In genomic region chr20:47009784-47010183, GRCh38 we compare ENCODE assay signal across 3 cellular contexts.
A peak's percentile ranks its signal among the peaks of the same experiment; 100 is the strongest.
TF ChIP-seq lines count a peak whose summit lies in the region.

No MANE protein-coding gene starts in this region.

TF ChIP-seq in A549, 52 proteins besides CTCF, POLR2A, EP300 and RAD21:
- no peak for TF ChIP-seq RCOR1 (IDR thresholded peaks at IDR 0.05; ENCODE audit: low read depth, low read length)
- TF ChIP-seq MAZ (IDR thresholded peaks at IDR 0.05; ENCODE audit: borderline replicate concordance, low read depth, low read length): no peak
- no peak for TF ChIP-seq FOXS1 (CRISPR knock-in tag; IDR thresholded peaks at IDR 0.05)
- TF ChIP-seq EHF (CRISPR knock-in tag; IDR thresholded peaks at IDR 0.05): no peak
- no peak for TF ChIP-seq JUN (IDR thresholded peaks at IDR 0.05)
- no peak for TF ChIP-seq CEBPB (IDR thresholded peaks at IDR 0.05)
- no peak for TF ChIP-seq E2F6 (IDR thresholded peaks at IDR 0.05; ENCODE audit: borderline replicate concordance, low read depth)
- TF ChIP-seq HEYL (CRISPR knock-in tag; IDR thresholded peaks at IDR 0.05): no peak
- TF ChIP-seq MYC (IDR thresholded peaks at IDR 0.05; ENCODE audit: borderline replicate concordance, low read length): no peak
- TF ChIP-seq CBX2 (IDR thresholded peaks at IDR 0.05; ENCODE audit: borderline replicate concordance, low read depth): no peak
- TF ChIP-seq, protein P1, sequence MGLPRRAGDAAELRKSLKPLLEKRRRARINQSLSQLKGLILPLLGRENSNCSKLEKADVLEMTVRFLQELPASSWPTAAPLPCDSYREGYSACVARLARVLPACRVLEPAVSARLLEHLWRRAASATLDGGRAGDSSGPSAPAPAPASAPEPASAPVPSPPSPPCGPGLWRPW (IDR thresholded peaks at IDR 0.05): no peak
- TF ChIP-seq FOSL2 (IDR thresholded peaks at IDR 0.05): no peak
- no peak for TF ChIP-seq FOSL2 (CRISPR knock-in tag; IDR thresholded peaks at IDR 0.05)
- TF ChIP-seq HOXB5 (CRISPR knock-in tag; IDR thresholded peaks at IDR 0.05): no peak
TF ChIP-seq in A549: peak in this region for 0.

TF ChIP-seq in HEK293, 187 proteins besides CTCF, POLR2A, EP300 and RAD21:
- TF ChIP-seq ZNF280D (tag by site-specific recombination; IDR thresholded peaks at IDR 0.05): peak; percentile 67; the same call in 1 of the 2 replicates
- TF ChIP-seq ZNF146 (tag by site-specific recombination; IDR thresholded peaks at IDR 0.05): peak; percentile 92
- no peak for TF ChIP-seq ZNF211 (tag by site-specific recombination; IDR thresholded peaks at IDR 0.05; ENCODE audit: low read depth)
- no peak for TF ChIP-seq ZNF501 (tag by site-specific recombination; IDR thresholded peaks at IDR 0.05)

TF ChIP-seq in H1, 55 proteins besides CTCF, POLR2A, EP300 and RAD21 (continued from another document):
- peak; percentile 26; the same call in 1 of the 2 replicates for TF ChIP-seq KDM1A (IDR thresholded peaks at IDR 0.05; ENCODE audit: borderline replicate concordance, low read length)
